28 cellular contexts compared by ENCODE assay signal in the genomic region with DNA sequence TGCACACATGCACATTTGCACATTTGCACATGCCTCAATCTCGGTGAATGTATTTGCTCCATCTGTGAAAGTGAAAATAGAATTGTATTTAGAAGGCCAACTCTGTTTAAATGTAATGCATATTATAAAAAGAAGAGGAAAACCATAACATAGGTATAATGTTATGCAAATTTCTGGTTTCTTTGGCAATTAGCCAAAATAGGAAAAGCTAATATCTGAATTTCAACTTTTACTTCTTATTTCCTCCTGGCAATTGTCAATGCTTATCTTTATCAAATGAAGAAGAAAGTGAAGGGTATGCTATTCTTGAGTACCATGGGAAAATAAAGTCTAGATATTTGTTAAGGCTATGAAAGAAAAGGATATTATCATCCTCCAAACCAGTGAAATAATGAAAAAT.
"Had no signal": no experiment of that assay in that cellular context is flagged by ENCODE, and none has a peak within 500 bp of the region (broad histone marks: within the 10 kb centered on the region; RNA-seq: fewer than 3 reads in every experiment).

No MANE protein-coding gene starts in this region.

- H3K27ac ChIP-seq: colonic mucosa, coronary artery, dorsolateral prefrontal cortex, epithelial cell of prostate, esophagus muscularis mucosa, esophagus squamous epithelium, foreskin keratinocyte, gastrocnemius medialis, gastroesophageal sphincter, heart left ventricle, heart right ventricle, hepatocyte had no signal

- H3K79me2 ChIP-seq: hepatocyte had no signal

- H3K27me3 Mint-ChIP-seq: dendritic cell treated with granulocyte-macrophage colony-stimulating factor and Interleukin-4, amounts not matched to agents 40 ng/mL and 50 ng/mL, for 4 days; effector memory CD8-positive, alpha-beta T cell had no signal

- FAIRE-seq: colon, endometrium, endothelial cell of umbilical vein had no signal

- ATAC-seq: effector memory CD8-positive, alpha-beta T cell; esophagus mucosa; foreskin keratinocyte; gastrocnemius medialis; gastroesophageal sphincter; heart left ventricle; heart right ventricle had no signal

- DNase-seq: colonic mucosa; cortex of kidney; dermis blood vessel endothelial cell; dorsolateral prefrontal cortex; effector CD4-positive, alpha-beta T cell; effector CD8-positive, alpha-beta T cell; effector memory CD4-positive, alpha-beta T cell; effector memory CD8-positive, alpha-beta T cell; erythroblast; esophagus squamous epithelium; foreskin fibroblast; foreskin keratinocyte; foreskin melanocyte; gastrocnemius medialis; glutamatergic neuron; head of caudate nucleus; heart left ventricle; heart right ventricle had no signal

- H3K36me3 ChIP-seq: colonic mucosa had no signal

- H3K27ac Mint-ChIP-seq: dendritic cell treated with granulocyte-macrophage colony-stimulating factor and Interleukin-4, amounts not matched to agents 40 ng/mL and 50 ng/mL, for 4 days; effector memory CD8-positive, alpha-beta T cell had no signal

- H3K4me1 ChIP-seq: colonic mucosa, esophagus muscularis mucosa, esophagus squamous epithelium, foreskin keratinocyte, gastrocnemius medialis, gastroesophageal sphincter, heart left ventricle, heart right ventricle had no signal

- H3K9me3 Mint-ChIP-seq: dendritic cell treated with granulocyte-macrophage colony-stimulating factor and Interleukin-4, amounts not matched to agents 40 ng/mL and 50 ng/mL, for 4 days; effector memory CD8-positive, alpha-beta T cell had no signal

- H2AFZ ChIP-seq: hepatocyte had no signal

- H3K9me3 ChIP-seq: colonic mucosa, esophagus muscularis mucosa, esophagus squamous epithelium, gastrocnemius medialis, gastroesophageal sphincter, heart left ventricle, heart right ventricle had no signal

- H3K4me3 ChIP-seq: colonic mucosa, coronary artery, dorsolateral prefrontal cortex, esophagus muscularis mucosa, esophagus squamous epithelium, gastrocnemius medialis, gastroesophageal sphincter, heart left ventricle, heart right ventricle, hepatocyte had no signal

- H3K4me3 Mint-ChIP-seq: dendritic cell treated with granulocyte-macrophage colony-stimulating factor and Interleukin-4, amounts not matched to agents 40 ng/mL and 50 ng/mL, for 4 days; effector memory CD8-positive, alpha-beta T cell had no signal

- H3K4me2 ChIP-seq: hepatocyte had no signal

- H3K27me3 ChIP-seq: colonic mucosa, dorsolateral prefrontal cortex, esophagus muscularis mucosa, esophagus squamous epithelium, foreskin keratinocyte, gastrocnemius medialis, gastroesophageal sphincter, heart left ventricle, heart right ventricle, hepatocyte had no signal
